ENCODE assay signal across 16 cellular contexts in the genomic region with DNA sequence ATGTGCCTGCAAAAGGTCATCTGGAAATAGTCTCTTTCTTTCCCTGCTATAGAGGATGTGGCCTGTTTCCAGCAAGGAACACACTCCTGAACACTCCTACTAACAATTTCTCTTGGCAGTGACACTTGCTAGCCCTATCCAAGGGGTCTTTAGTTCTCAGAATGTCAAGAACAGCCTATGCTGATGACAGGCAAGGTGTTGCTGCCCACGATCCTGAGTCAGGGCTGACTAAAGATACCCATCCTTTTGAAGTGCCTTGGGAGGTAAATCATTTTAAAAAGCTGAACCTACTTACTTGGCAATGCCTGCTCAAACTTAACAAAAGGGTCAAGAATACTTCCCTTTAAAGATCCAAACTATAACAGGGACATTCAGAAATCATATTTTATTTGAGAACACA.
A peak's percentile ranks its signal among the peaks of the same experiment; 100 is the strongest.
DNase-seq lines count a peak whose midpoint lies in the region; ATAC-seq lines count a peak whose summit lies in the region.
"Had no signal": no experiment of that assay in that cellular context is flagged by ENCODE, and none has a peak within 500 bp of the region (broad histone marks: within the 10 kb centered on the region; RNA-seq: fewer than 3 reads in every experiment).

No MANE protein-coding gene starts in this region.

- H3K4me3 Mint-ChIP-seq in activated naive CD4-positive, alpha-beta T cell treated with anti-CD3 and anti-CD28 coated beads for 36 hours = no peak overlapping the region
- H3K4me3 Mint-ChIP-seq in activated T-cell treated with anti-CD3 and anti-CD28 coated beads, Interleukin-2, amount 50 U/mL, for 4 hours = no peak overlapping the region
- peak overlapping the region; percentile 15 for H3K4me3 Mint-ChIP-seq in activated naive CD8-positive, alpha-beta T cell
- H3K4me3 Mint-ChIP-seq: B cell; CD4-positive, alpha-beta memory T cell; HFFc6 had no signal

- peaks cover 42% of the 10 kb centered on the region for H3K36me3 Mint-ChIP-seq in activated naive CD4-positive, alpha-beta T cell treated with anti-CD3 and anti-CD28 coated beads for 36 hours (ENCODE audit: low read depth)
- peaks cover 38% of the 10 kb centered on the region for H3K36me3 Mint-ChIP-seq in activated T-cell treated with anti-CD3 and anti-CD28 coated beads, Interleukin-2, amount 50 U/mL, for 4 hours (ENCODE audit: insufficient read depth)
- peaks cover 48% of the 10 kb centered on the region for H3K36me3 Mint-ChIP-seq in activated naive CD8-positive, alpha-beta T cell

- peaks cover 2% of the 10 kb centered on the region for H3K9me3 Mint-ChIP-seq in activated naive CD4-positive, alpha-beta T cell treated with anti-CD3 and anti-CD28 coated beads for 36 hours
- H3K9me3 Mint-ChIP-seq in activated T-cell treated with anti-CD3 and anti-CD28 coated beads, Interleukin-2, amount 50 U/mL, for 4 hours = peaks cover 8% of the 10 kb centered on the region
- peaks cover 9% of the 10 kb centered on the region for H3K9me3 Mint-ChIP-seq in activated naive CD8-positive, alpha-beta T cell (ENCODE audit: low read depth)

- peak; percentile 76 to 85 for ATAC-seq in activated T-cell treated with anti-CD3 and anti-CD28 coated beads, Interleukin-2, amount 50 U/mL, for 4 hours
- ATAC-seq in HG03135 (IDR thresholded peaks at IDR 0.05; ENCODE audit: unreplicated experiment) = no peak
- ATAC-seq: Panc1 had no signal

- intact Hi-C loops in activated naive CD4-positive, alpha-beta T cell treated with anti-CD3 and anti-CD28 coated beads for 36 hours (cut with micrococcal nuclease) = no loop called here

- peak; percentile 40 for DNase-seq in activated naive CD4-positive, alpha-beta T cell treated with anti-CD3 and anti-CD28 coated beads for 36 hours
- DNase-seq in activated naive CD4-positive, alpha-beta T cell (lab: John Stamatoyannopoulos, UW) = no peak
- DNase-seq in activated T-cell treated with anti-CD3 and anti-CD28 coated beads, Interleukin-2, amount 50 U/mL, for 4 hours = no peak
- DNase-seq in stimulated activated CD8-positive, alpha-beta memory T cell treated with anti-CD3 and anti-CD28 coated beads, Interleukin-4, amount 100 ng/mL, for 24 hours (ENCODE audit: low read depth) = peak; percentile 3
- DNase-seq in SKM-1 (lab: John Stamatoyannopoulos, UW; ENCODE audit: unreplicated experiment) = no peak
- DNase-seq: CD4-positive, alpha-beta memory T cell; HFFc6; MV-4-11; NCI-H1417 treated with DMSO at 0.1 percent for 48 hours; NCI-H2029; NCI-H2171 treated with DMSO at 0.1 percent for 48 hours; NCI-H82 had no signal

- H3K27ac Mint-ChIP-seq in activated naive CD4-positive, alpha-beta T cell treated with anti-CD3 and anti-CD28 coated beads for 36 hours = no peak overlapping the region
- H3K27ac Mint-ChIP-seq in activated naive CD8-positive, alpha-beta T cell = peak overlapping the region; percentile 91
- H3K27ac Mint-ChIP-seq: B cell; CD4-positive, alpha-beta memory T cell; HFFc6 had no signal

- H3K4me1 Mint-ChIP-seq in activated naive CD4-positive, alpha-beta T cell treated with anti-CD3 and anti-CD28 coated beads for 36 hours (ENCODE audit: low read depth) = peaks cover 36% of the 10 kb centered on the region
- peaks cover 22% of the 10 kb centered on the region for H3K4me1 Mint-ChIP-seq in activated T-cell treated with anti-CD3 and anti-CD28 coated beads, Interleukin-2, amount 50 U/mL, for 4 hours (ENCODE audit: low read depth)
- H3K4me1 Mint-ChIP-seq in activated naive CD8-positive, alpha-beta T cell (ENCODE audit: low read depth) = peaks cover 49% of the 10 kb centered on the region
- H3K4me1 Mint-ChIP-seq: B cell had no signal

- CTCF ChIA-PET in activated naive CD4-positive, alpha-beta T cell treated with anti-CD3 and anti-CD28 coated beads for 36 hours (lab: Charles Lee) = interaction anchor here (0.6 kb wide), 1 partner anchor 399 kb away, joined by 3 read pairs; no protein-coding TSS in a partner anchor

- H3K27me3 Mint-ChIP-seq in activated naive CD4-positive, alpha-beta T cell treated with anti-CD3 and anti-CD28 coated beads for 36 hours (ENCODE audit: low read depth) = no peaks in the 10 kb centered on the region
- no peaks in the 10 kb centered on the region for H3K27me3 Mint-ChIP-seq in activated T-cell treated with anti-CD3 and anti-CD28 coated beads, Interleukin-2, amount 50 U/mL, for 4 hours (ENCODE audit: low read depth)
- no peaks in the 10 kb centered on the region for H3K27me3 Mint-ChIP-seq in activated naive CD8-positive, alpha-beta T cell
- H3K27me3 Mint-ChIP-seq: B cell; CD4-positive, alpha-beta memory T cell had no signal

Comparison
In these comparisons a context has a peak if more than half of its experiments do, and no peak if none do; other contexts are left out.
1. DNase-seq: peak in activated naive CD4-positive, alpha-beta T cell treated with anti-CD3 and anti-CD28 coated beads for 36 hours (single experiment) and stimulated activated CD8-positive, alpha-beta memory T cell treated with anti-CD3 and anti-CD28 coated beads, Interleukin-4, amount 100 ng/mL, for 24 hours (single experiment); none in activated naive CD4-positive, alpha-beta T cell (0 of 4), activated T-cell treated with anti-CD3 and anti-CD28 coated beads, Interleukin-2, amount 50 U/mL, for 4 hours (single experiment) and SKM-1 (single experiment).